8 cellular contexts compared by ENCODE assay signal in the genomic region with DNA sequence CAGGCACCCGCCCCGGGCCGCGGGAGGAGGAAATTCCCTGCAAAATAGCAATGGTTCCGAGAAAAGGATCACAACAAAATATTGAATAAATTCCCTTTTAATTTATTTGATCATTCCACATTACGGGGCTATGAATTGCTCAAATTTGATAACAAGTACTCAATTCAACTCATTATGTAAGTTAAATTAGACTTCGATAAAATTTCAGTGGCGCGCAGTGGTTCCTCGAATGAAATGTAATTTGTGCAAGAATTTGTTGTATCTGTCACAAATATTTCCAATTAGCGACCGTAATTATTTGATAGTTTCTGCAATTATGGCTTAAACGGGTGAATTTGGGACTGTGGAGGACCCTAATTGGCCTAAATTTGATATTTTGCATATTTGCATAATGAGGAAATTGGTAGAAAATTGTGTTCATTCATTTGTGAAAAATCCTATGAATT.
A peak's percentile ranks its signal among the peaks of the same experiment; 100 is the strongest.
DNase-seq lines count a peak whose midpoint lies in the region; ATAC-seq and TF ChIP-seq lines count a peak whose summit lies in the region.

No MANE protein-coding gene starts in this region.

- intact Hi-C loops in Caco-2 (cut with micrococcal nuclease; ENCODE audit: unreplicated experiment) = no loop called here

- CTCF ChIA-PET in Caco-2 (lab: Charles Lee) = no interaction called here

- H3K4me1 Mint-ChIP-seq in endothelial cell (ENCODE audit: unreplicated experiment) (peaks cover 24% of the 10 kb centered on the region), neural progenitor cell (peaks cover 70% of the 10 kb centered on the region), Caco-2 (ENCODE audit: low read depth, unreplicated experiment) (no peaks in the 10 kb centered on the region)

- H3K36me3 Mint-ChIP-seq in endothelial cell (ENCODE audit: low read depth, unreplicated experiment) (no peaks in the 10 kb centered on the region), neural progenitor cell (no peaks in the 10 kb centered on the region), Caco-2 (ENCODE audit: insufficient read depth, unreplicated experiment) (no peaks in the 10 kb centered on the region)

- peak overlapping the region; percentile 64 for H2AFZ ChIP-seq in neural progenitor cell (replicated peaks)

- no peak for ATAC-seq in HG02885 (IDR thresholded peaks at IDR 0.05; ENCODE audit: poor library complexity, unreplicated experiment)

- peak overlapping the region; percentile 73 to 98 (median 83) for H3K4me2 ChIP-seq in BLaER1 treated with 17β-estradiol and CSF1 and Interleukin-3, amounts not matched to agents 10 nM and 100 nM
- peak overlapping the region; percentile 92 for H3K4me2 ChIP-seq in neural progenitor cell

- no peaks in the 10 kb centered on the region for H3K36me3 ChIP-seq in BLaER1 treated with 17β-estradiol and CSF1 and Interleukin-3, amounts not matched to agents 10 nM and 100 nM
- no peaks in the 10 kb centered on the region for H3K36me3 ChIP-seq in MG63
- H3K36me3 ChIP-seq in neural progenitor cell = no peaks in the 10 kb centered on the region
- H3K36me3 ChIP-seq in Caco-2 (ENCODE audit: control insufficient read depth, insufficient read depth, low read length) = no peaks in the 10 kb centered on the region

- H3K27me3 Mint-ChIP-seq in endothelial cell (ENCODE audit: unreplicated experiment) (peaks cover 31% of the 10 kb centered on the region), neural progenitor cell (ENCODE audit: insufficient read depth, low read depth) (peaks cover 36% of the 10 kb centered on the region), Caco-2 (ENCODE audit: insufficient read depth, unreplicated experiment) (no peaks in the 10 kb centered on the region)

- peaks cover 6 to 28% (median 23%) of the 10 kb centered on the region in 10 experiments; a peak in 19 of 20 replicates for H3K4me1 ChIP-seq in BLaER1 treated with 17β-estradiol and CSF1 and Interleukin-3, amounts not matched to agents 10 nM and 100 nM
- H3K4me1 ChIP-seq in neural progenitor cell = peaks cover 50% of the 10 kb centered on the region
- H3K4me1 ChIP-seq in Caco-2 = no peaks in the 10 kb centered on the region

- no peak overlapping the region for H3K27ac Mint-ChIP-seq in endothelial cell (ENCODE audit: unreplicated experiment)
- no peak overlapping the region for H3K27ac Mint-ChIP-seq in neural progenitor cell
- no peak overlapping the region for H3K27ac Mint-ChIP-seq in Caco-2 (ENCODE audit: unreplicated experiment)

- POLR2A ChIA-PET in Caco-2 (lab: Charles Lee) = no interaction called here

- no peaks in the 10 kb centered on the region for H3K79me2 ChIP-seq in neural progenitor cell (ENCODE audit: low read depth)

- DNase-seq in MG63 = no peak
- DNase-seq in endothelial cell (ENCODE audit: low spot score) = no peak
- no peak for DNase-seq in neural progenitor cell (ENCODE audit: low spot score)
- no peak for DNase-seq in Caco-2
- DNase-seq in NCI-H82 treated with DMSO at 0.1 percent for 48 hours (lab: John Stamatoyannopoulos, UW; ENCODE audit: unreplicated experiment) = no peak
- DNase-seq in stimulated activated CD4-positive, alpha-beta T cell treated with anti-CD3 and anti-CD28 coated beads, Interleukin-1b, Interleukin-23, amount 100 ng/mL, for 48 hours = no peak

- peak overlapping the region; percentile 38 to 72 (median 64); a peak in 21 of 22 replicates for H3K9ac ChIP-seq in BLaER1 treated with 17β-estradiol and CSF1 and Interleukin-3, amounts not matched to agents 10 nM and 100 nM
- no peak overlapping the region for H3K9ac ChIP-seq in neural progenitor cell

- BruUV-seq in Caco-2 (replicated peaks; lab: Mats Ljungman, UMichigan) = no TSS peak

- peaks cover 0 to 16% (median 13%) of the 10 kb centered on the region in 11 experiments; a peak in 15 of 22 replicates for H3K9me3 ChIP-seq in BLaER1 treated with 17β-estradiol and CSF1 and Interleukin-3, amounts not matched to agents 10 nM and 100 nM (replicated peaks in 1 of 11)
- H3K9me3 ChIP-seq in MG63 (no peaks in the 10 kb centered on the region), neural progenitor cell (ENCODE audit: low read depth) (no peaks in the 10 kb centered on the region), Caco-2 (no peaks in the 10 kb centered on the region)

- peaks cover 0 to 9% (median 2%) of the 10 kb centered on the region in 11 experiments; a peak in 12 of 22 replicates for H3K27me3 ChIP-seq in BLaER1 treated with 17β-estradiol and CSF1 and Interleukin-3, amounts not matched to agents 10 nM and 100 nM
- H3K27me3 ChIP-seq in MG63 (no peaks in the 10 kb centered on the region), neural progenitor cell (peaks cover 98% of the 10 kb centered on the region), Caco-2 (replicated peaks; ENCODE audit: control insufficient read depth, insufficient read depth, low read length) (no peaks in the 10 kb centered on the region)

- peaks cover 62% of the 10 kb centered on the region for H3F3A ChIP-seq in neural progenitor cell (ENCODE audit: low read depth)

- H3K4me3 ChIP-seq in BLaER1 treated with 17β-estradiol and CSF1 and Interleukin-3, amounts not matched to agents 10 nM and 100 nM = peak overlapping the region; percentile 49 to 71 (median 62)
- H3K4me3 ChIP-seq in MG63 (peak overlapping the region; percentile 34), neural progenitor cell (peak overlapping the region; percentile 60), Caco-2 (ENCODE audit: low read depth, low read length) (no peak overlapping the region)

- H3K9me3 Mint-ChIP-seq in endothelial cell (ENCODE audit: unreplicated experiment) = no peaks in the 10 kb centered on the region
- peaks cover 7% of the 10 kb centered on the region for H3K9me3 Mint-ChIP-seq in neural progenitor cell
- no peaks in the 10 kb centered on the region for H3K9me3 Mint-ChIP-seq in Caco-2 (ENCODE audit: unreplicated experiment)

- TF ChIP-seq CTCF in endothelial cell (IDR thresholded peaks at IDR 0.05; ENCODE audit: unreplicated experiment) (no peak), neural progenitor cell (IDR thresholded peaks at IDR 0.05) (no peak), Caco-2 (IDR thresholded peaks at IDR 0.05; ENCODE audit: insufficient read depth in 1 of 2, low read depth in 1 of 2, low read length in 1 of 2, severe bottlenecking in 1 of 2, unreplicated experiment in 1 of 2) (no peak)

- H3K4me3 Mint-ChIP-seq in endothelial cell (ENCODE audit: unreplicated experiment) (peak overlapping the region; percentile 95), neural progenitor cell (peak overlapping the region; percentile 80), Caco-2 (ENCODE audit: unreplicated experiment) (no peak overlapping the region)

- H4K20me1 ChIP-seq in BLaER1 treated with 17β-estradiol and CSF1 and Interleukin-3, amounts not matched to agents 10 nM and 100 nM = no peaks in the 10 kb centered on the region
- peaks cover 28% of the 10 kb centered on the region for H4K20me1 ChIP-seq in neural progenitor cell (ENCODE audit: low read depth)

- peak overlapping the region in 9 of 11 experiments; percentile 27 to 79 (median 67); a peak in 14 of 22 replicates for H3K27ac ChIP-seq in BLaER1 treated with 17β-estradiol and CSF1 and Interleukin-3, amounts not matched to agents 10 nM and 100 nM
- no peak overlapping the region for H3K27ac ChIP-seq in neural progenitor cell
